Comparison of ENCODE assay signal across 9 cellular contexts in genomic region chr18:44678725-44679055, GRCh38. TPM values are rescaled to one million over a fixed set of nuclear protein-coding genes. Genes with fewer than 3 reads are reported as not detected.
DNase-seq lines count a peak whose midpoint lies in the region; ATAC-seq, FAIRE-seq and TF ChIP-seq lines count a peak whose summit lies in the region.
"Had no signal": no experiment of that assay in that cellular context is flagged by ENCODE, and none has a peak within 500 bp of the region (broad histone marks: within the 10 kb centered on the region; RNA-seq: fewer than 3 reads in every experiment).

No MANE protein-coding gene starts in this region.

- H2AK5ac ChIP-seq in mesendoderm (ENCODE audit: low read length): no peak overlapping the region

- H3K56ac ChIP-seq in mesendoderm (ENCODE audit: low read length): no peak overlapping the region

- peak overlapping the region; percentile 40 for H3K18ac ChIP-seq in mesendoderm (ENCODE audit: low read length)

- peaks cover 13% of the 10 kb centered on the region for H3K4me1 ChIP-seq in mesendoderm (ENCODE audit: control insufficient read depth, low read depth, low read length)
- peaks cover 0 to 6% (median 6%) of the 10 kb centered on the region in 4 donors for H3K4me1 ChIP-seq in transverse colon

- H3K23ac ChIP-seq in mesendoderm (ENCODE audit: low read length): no peak overlapping the region

- no peak for TF ChIP-seq EP300 in transverse colon (IDR thresholded peaks at IDR 0.05; ENCODE audit: low read depth)

- TF ChIP-seq POLR2A in transverse colon (IDR thresholded peaks at IDR 0.05) (no peak), GM12892 (IDR thresholded peaks at IDR 0.05; ENCODE audit: low read depth, low read length) (no peak)

- H3K9ac ChIP-seq in mesendoderm (ENCODE audit: low read length): no peak overlapping the region

- FAIRE-seq in GM12892 (lab: Jason Lieb, UNC): no peak
- FAIRE-seq: D721Med had no signal

- in situ Hi-C loops in astrocyte of the cerebellum (cut with HindIII; ENCODE audit: low sequenced_read_pairs): no loop called here
- in situ Hi-C loops in transverse colon (cut with MboI; ENCODE audit: low pct_ligation_motif_present in 1 of 4, low pct_unique_long_range_greater_than_20kb in 1 of 4, low sequenced_read_pairs in 3 of 4): loop anchor here in 2 of 4 donors (5.0 to 25.0 kb wide), 4 partner anchors 134 to 534 kb away; no protein-coding TSS in a partner anchor

- H3K4ac ChIP-seq in mesendoderm (ENCODE audit: low read depth, low read length): no peak overlapping the region

- H3K27me3 Mint-ChIP-seq in activated naive CD8-positive, alpha-beta T cell: peaks cover 29% of the 10 kb centered on the region
- peaks cover 28% of the 10 kb centered on the region for H3K27me3 Mint-ChIP-seq in activated naive CD8-positive, alpha-beta T cell treated with anti-CD3 and anti-CD28 coated beads for 36 hours

- H3K4me1 Mint-ChIP-seq in activated naive CD8-positive, alpha-beta T cell (ENCODE audit: low read depth): peaks cover 9% of the 10 kb centered on the region
- H3K4me1 Mint-ChIP-seq in activated naive CD8-positive, alpha-beta T cell treated with anti-CD3 and anti-CD28 coated beads for 36 hours: peaks cover 8% of the 10 kb centered on the region

- WGBS in mesendoderm (ENCODE audit: extremely low coverage, insufficient coverage, low lambda C conversion rate): no CpG with 5 or more reads among the region's 7 CpGs
- 10 to 13% methylated on average over 7 of the region's 7 CpGs for WGBS in transverse colon (ENCODE audit: low coverage in 1 of 2), 2 donors

- H3K36me3 ChIP-seq in mesendoderm (ENCODE audit: control insufficient read depth, insufficient read depth, low read length): no peaks in the 10 kb centered on the region
- H3K36me3 ChIP-seq in transverse colon: no peaks in the 10 kb centered on the region

- peak overlapping the region; percentile 58 for H3K4me3 Mint-ChIP-seq in activated naive CD8-positive, alpha-beta T cell
- H3K4me3 Mint-ChIP-seq in activated naive CD8-positive, alpha-beta T cell treated with anti-CD3 and anti-CD28 coated beads for 36 hours: no peak overlapping the region

- no peaks in the 10 kb centered on the region for H3K9me3 Mint-ChIP-seq in activated naive CD8-positive, alpha-beta T cell (ENCODE audit: low read depth)
- H3K9me3 Mint-ChIP-seq in activated naive CD8-positive, alpha-beta T cell treated with anti-CD3 and anti-CD28 coated beads for 36 hours: no peaks in the 10 kb centered on the region

- no peaks in the 10 kb centered on the region for H3K79me1 ChIP-seq in mesendoderm (ENCODE audit: low read length)

- H3K27me3 ChIP-seq in mesendoderm (ENCODE audit: insufficient read depth, low read length, poor library complexity): no peaks in the 10 kb centered on the region
- H3K27me3 ChIP-seq in transverse colon: no peaks in the 10 kb centered on the region

- H3K27ac ChIP-seq in mesendoderm (ENCODE audit: low read depth, low read length) (no peak overlapping the region), transverse colon (peak overlapping the region; percentile 95 to 99 (median 98))

- TF ChIP-seq CTCF in astrocyte of the cerebellum (IDR thresholded peaks at IDR 0.05; ENCODE audit: low read depth, low read length, missing control alignments) (no peak), transverse colon (IDR thresholded peaks at IDR 0.05) (no peak)

- no peak for DNase-seq in activated naive CD8-positive, alpha-beta T cell treated with anti-CD3 and anti-CD28 coated beads for 36 hours
- DNase-seq in astrocyte of the cerebellum (ENCODE audit: low read depth): no peak
- peak; percentile 34 for DNase-seq in mesendoderm
- no peak for DNase-seq in transverse colon
- DNase-seq in GM12892 (ENCODE audit: insufficient read length): no peak
- no peak for DNase-seq in NCI-H2196 treated with DMSO at 0.1 percent for 48 hours (lab: John Stamatoyannopoulos, UW; ENCODE audit: unreplicated experiment)

- H3K4me3 ChIP-seq in astrocyte of the cerebellum (ENCODE audit: low read depth, low read length) (peak overlapping the region; percentile 60), mesendoderm (ENCODE audit: low read length) (no peak overlapping the region), transverse colon (peak overlapping the region in 3 of 4 donors; percentile 79 to 87 (median 80))

- no peaks in the 10 kb centered on the region for H3K36me3 Mint-ChIP-seq in activated naive CD8-positive, alpha-beta T cell
- no peaks in the 10 kb centered on the region for H3K36me3 Mint-ChIP-seq in activated naive CD8-positive, alpha-beta T cell treated with anti-CD3 and anti-CD28 coated beads for 36 hours

- H2BK15ac ChIP-seq in mesendoderm (replicated peaks; ENCODE audit: low read depth): no peak overlapping the region

- no peak overlapping the region for H4K8ac ChIP-seq in mesendoderm (ENCODE audit: low read depth, low read length)

- H3K79me2 ChIP-seq in mesendoderm (ENCODE audit: control insufficient read depth, insufficient read depth, low read length): peaks cover under 1% of the 10 kb centered on the region

- no peak overlapping the region for H2BK120ac ChIP-seq in mesendoderm (ENCODE audit: low read depth, low read length)

- H3K4me2 ChIP-seq in mesendoderm (ENCODE audit: low read length): no peak overlapping the region

- H4K5ac ChIP-seq in mesendoderm (ENCODE audit: low read length): no peak overlapping the region

- no peak for ATAC-seq in GM21381 (IDR thresholded peaks at IDR 0.05; ENCODE audit: unreplicated experiment)

- H2BK5ac ChIP-seq in mesendoderm (ENCODE audit: low read length): no peak overlapping the region

- no peak overlapping the region for H3K27ac Mint-ChIP-seq in activated naive CD8-positive, alpha-beta T cell
- H3K27ac Mint-ChIP-seq in activated naive CD8-positive, alpha-beta T cell treated with anti-CD3 and anti-CD28 coated beads for 36 hours: no peak overlapping the region

- no peaks in the 10 kb centered on the region for H3K9me3 ChIP-seq in transverse colon

- intact Hi-C loops in transverse colon (cut with DNase I; ENCODE audit: low total_unique reads): loop anchor here (5.0 kb wide), 1 partner anchor 534 kb away; no protein-coding TSS in a partner anchor

RNA-seq across cellular contexts. Expression of gene SETBP1, which starts 2.0 kb away (rescaled TPM):
- total RNA-seq in activated naive CD8-positive, alpha-beta T cell treated with anti-CD3 and anti-CD28 coated beads for 36 hours: 1 to 10 TPM; 3.8 to 3.9 TPM
- 1.9 TPM for polyA plus RNA-seq in mesendoderm (2013, experiment 1 of 2)
- polyA plus RNA-seq in mesendoderm (2013, experiment 2 of 2): 1.9 TPM
- total RNA-seq in transverse colon: 10 to 100 TPM; 16.2 to 33.6 (median 24.4) TPM
- polyA plus RNA-seq in GM12892 (2012; ENCODE audit: missing spikeins): 4.8 TPM
